Comparison of ENCODE assay signal across 23 cellular contexts in the genomic region with DNA sequence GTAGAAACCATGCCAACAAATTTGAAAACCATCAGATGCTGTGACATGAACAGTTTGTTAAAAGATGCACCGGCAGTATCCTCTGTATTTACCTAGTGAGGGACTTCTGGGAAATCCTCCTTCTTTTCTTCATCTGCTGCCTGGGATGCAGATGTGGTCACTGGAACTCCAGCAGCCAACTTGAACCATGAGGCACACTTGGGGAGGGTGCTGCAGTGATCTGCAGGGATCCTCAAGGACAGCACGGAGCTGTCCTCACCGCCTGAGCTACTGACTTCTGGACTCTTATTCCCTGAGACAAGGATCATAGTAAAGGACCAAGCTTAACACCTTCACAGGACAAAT. TPM values are rescaled to one million over a fixed set of nuclear protein-coding genes. Genes with fewer than 3 reads are reported as not detected.
"Had no signal": no experiment of that assay in that cellular context is flagged by ENCODE, and none has a peak within 500 bp of the region (broad histone marks: within the 10 kb centered on the region; RNA-seq: fewer than 3 reads in every experiment).

No MANE protein-coding gene starts in this region.

- H3K79me2 ChIP-seq: parathyroid adenoma had no signal

- H3K9ac ChIP-seq: neural progenitor cell, parathyroid adenoma had no signal

- H3K27me3 ChIP-seq: esophagus squamous epithelium, neural progenitor cell, sigmoid colon, testis, tibial artery had no signal

- H3K4me1 Mint-ChIP-seq: naive thymus-derived CD4-positive, alpha-beta T cell; neural progenitor cell; stimulated activated memory B cell treated with anti-CD40 and anti-IgM and Interleukin-4, amounts not matched to agents 10 μg/mL and 1 μg/mL and 100 μg/mL, for 72 hours had no signal

- H3K9me3 ChIP-seq: esophagus squamous epithelium, sigmoid colon, testis, tibial artery had no signal

- H3K9me3 Mint-ChIP-seq: effector memory CD8-positive, alpha-beta T cell; type B pancreatic cell had no signal

- ATAC-seq: effector memory CD8-positive, alpha-beta T cell; naive thymus-derived CD4-positive, alpha-beta T cell; stimulated activated memory B cell treated with anti-CD40 and anti-IgM and Interleukin-4, amounts not matched to agents 10 μg/mL and 1 μg/mL and 100 μg/mL, for 72 hours; stimulated activated naive CD8-positive, alpha-beta T cell treated with anti-CD3 and anti-CD28 coated beads, Interleukin-15, Interleukin-2, amounts not matched to agents 100 U/mL and 50 U/mL, for 24 hours had no signal

- H3K36me3 ChIP-seq: esophagus squamous epithelium, neural progenitor cell, sigmoid colon, tibial artery had no signal

- H3K27ac ChIP-seq: neural progenitor cell, parathyroid adenoma, tibial artery had no signal

- H3K27ac Mint-ChIP-seq: effector memory CD8-positive, alpha-beta T cell; naive thymus-derived CD4-positive, alpha-beta T cell; neural progenitor cell; progenitor cell of endocrine pancreas; stimulated activated memory B cell treated with anti-CD40 and anti-IgM and Interleukin-4, amounts not matched to agents 10 μg/mL and 1 μg/mL and 100 μg/mL, for 72 hours had no signal

- H3K4me3 ChIP-seq: esophagus squamous epithelium, lung, neural progenitor cell, sigmoid colon, testis, tibial artery had no signal

- H3K36me3 Mint-ChIP-seq: naive thymus-derived CD4-positive, alpha-beta T cell; neural progenitor cell; stimulated activated memory B cell treated with anti-CD40 and anti-IgM and Interleukin-4, amounts not matched to agents 10 μg/mL and 1 μg/mL and 100 μg/mL, for 72 hours; type B pancreatic cell had no signal

- H3K4me3 Mint-ChIP-seq: effector memory CD8-positive, alpha-beta T cell; naive thymus-derived CD4-positive, alpha-beta T cell; nephron; neural progenitor cell; stimulated activated memory B cell treated with anti-CD40 and anti-IgM and Interleukin-4, amounts not matched to agents 10 μg/mL and 1 μg/mL and 100 μg/mL, for 72 hours; type B pancreatic cell had no signal

- H3K4me1 ChIP-seq: neural progenitor cell, parathyroid adenoma, tibial artery had no signal

- FAIRE-seq: endometrium, kidney had no signal

- DNase-seq: cortex of kidney; effector memory CD8-positive, alpha-beta T cell; erythroblast; esophagus squamous epithelium; foreskin melanocyte; kidney; midbrain; naive thymus-derived CD4-positive, alpha-beta T cell; sigmoid colon; stimulated activated CD4-positive, alpha-beta T cell treated with anti-CD3 and anti-CD28 coated beads, Interleukin-2, amount 100 ng/mL, for 24 hours; stimulated activated CD4-positive, alpha-beta T cell treated with anti-CD3 and anti-CD28 coated beads, Interleukin-4, amount 100 ng/mL, for 24 hours; stimulated activated naive CD8-positive, alpha-beta T cell treated with anti-CD3 and anti-CD28 coated beads, Interleukin-15, Interleukin-2, amounts not matched to agents 100 U/mL and 50 U/mL, for 24 hours; substantia nigra; tibial artery had no signal

- H2AFZ ChIP-seq: neural progenitor cell, parathyroid adenoma had no signal

- H3K4me2 ChIP-seq: neural progenitor cell had no signal

RNA-seq across cellular contexts. Expression of a gene that starts 19.5 kb away (rescaled TPM):
- polyA plus RNA-seq: naive thymus-derived CD4-positive, alpha-beta T cell had no signal
